ENCODE assay signal across 26 cellular contexts in genomic region chr5:143920772-143921171, GRCh38.
DNase-seq lines count a peak whose midpoint lies in the region; ATAC-seq, FAIRE-seq and TF ChIP-seq lines count a peak whose summit lies in the region.
"Had no signal": no experiment of that assay in that cellular context is flagged by ENCODE, and none has a peak within 500 bp of the region (broad histone marks: within the 10 kb centered on the region; RNA-seq: fewer than 3 reads in every experiment).

No MANE protein-coding gene starts in this region.

- no peaks in the 10 kb centered on the region for H3K4me1 Mint-ChIP-seq in activated naive CD8-positive, alpha-beta T cell treated with anti-CD3 and anti-CD28 coated beads, Interleukin-2, amount 50 U/mL, for 24 hours
- H3K4me1 Mint-ChIP-seq in activated naive CD8-positive, alpha-beta T cell treated with anti-CD3 and anti-CD28 coated beads for 36 hours: peaks cover 7% of the 10 kb centered on the region
- no peaks in the 10 kb centered on the region for H3K4me1 Mint-ChIP-seq in glutamatergic neuron (ENCODE audit: low read depth, unreplicated experiment)
- H3K4me1 Mint-ChIP-seq: memory B cell; stimulated activated effector memory CD8-positive, alpha-beta T cell treated with anti-CD3 and anti-CD28 coated beads, Interleukin-12 subunit alpha, Interleukin-12 subunit beta, amount 100 ng/mL, for 72 hours had no signal

- no peak overlapping the region for H3K27ac Mint-ChIP-seq in activated naive CD8-positive, alpha-beta T cell treated with anti-CD3 and anti-CD28 coated beads, Interleukin-2, amount 50 U/mL, for 24 hours
- H3K27ac Mint-ChIP-seq in activated naive CD8-positive, alpha-beta T cell treated with anti-CD3 and anti-CD28 coated beads for 36 hours: no peak overlapping the region
- no peak overlapping the region for H3K27ac Mint-ChIP-seq in glutamatergic neuron (ENCODE audit: unreplicated experiment)
- H3K27ac Mint-ChIP-seq: activated CD8-positive, alpha-beta T cell treated with anti-CD3 and anti-CD28 coated beads, Interleukin-2, amount 10 ng/mL, durations not matched to agents 7 days and 5 days; activated naive CD4-positive, alpha-beta T cell treated with anti-CD3 and anti-CD28 coated beads, Interleukin-2, amount 50 U/mL, for 72 hours; memory B cell; nephron; progenitor cell of endocrine pancreas; stimulated activated effector memory CD8-positive, alpha-beta T cell treated with anti-CD3 and anti-CD28 coated beads, Interleukin-12 subunit alpha, Interleukin-12 subunit beta, amount 100 ng/mL, for 72 hours had no signal

- no peaks in the 10 kb centered on the region for H3K9me3 Mint-ChIP-seq in activated naive CD8-positive, alpha-beta T cell treated with anti-CD3 and anti-CD28 coated beads, Interleukin-2, amount 50 U/mL, for 24 hours
- H3K9me3 Mint-ChIP-seq in activated naive CD8-positive, alpha-beta T cell treated with anti-CD3 and anti-CD28 coated beads for 36 hours: no peaks in the 10 kb centered on the region
- no peaks in the 10 kb centered on the region for H3K9me3 Mint-ChIP-seq in glutamatergic neuron (ENCODE audit: unreplicated experiment)
- H3K9me3 Mint-ChIP-seq: activated naive CD4-positive, alpha-beta T cell treated with anti-CD3 and anti-CD28 coated beads, Interleukin-2, amount 50 U/mL, for 72 hours; memory B cell; nephron; stimulated activated effector memory CD8-positive, alpha-beta T cell treated with anti-CD3 and anti-CD28 coated beads, Interleukin-12 subunit alpha, Interleukin-12 subunit beta, amount 100 ng/mL, for 72 hours had no signal

- peaks cover 4% of the 10 kb centered on the region for H3K27me3 Mint-ChIP-seq in activated naive CD8-positive, alpha-beta T cell treated with anti-CD3 and anti-CD28 coated beads, Interleukin-2, amount 50 U/mL, for 24 hours
- peaks cover 7% of the 10 kb centered on the region for H3K27me3 Mint-ChIP-seq in activated naive CD8-positive, alpha-beta T cell treated with anti-CD3 and anti-CD28 coated beads for 36 hours
- no peaks in the 10 kb centered on the region for H3K27me3 Mint-ChIP-seq in glutamatergic neuron (ENCODE audit: unreplicated experiment)

- TF ChIP-seq CTCF in glutamatergic neuron (IDR thresholded peaks at IDR 0.05; ENCODE audit: partially characterized antibody, unreplicated experiment): no peak

- ATAC-seq in activated naive CD8-positive, alpha-beta T cell treated with anti-CD3 and anti-CD28 coated beads, Interleukin-2, amount 50 U/mL, for 24 hours: peak; percentile 28
- ATAC-seq in GM18907 (IDR thresholded peaks at IDR 0.05; ENCODE audit: unreplicated experiment): no peak
- ATAC-seq: activated CD8-positive, alpha-beta T cell treated with anti-CD3 and anti-CD28 coated beads, Interleukin-2, amount 10 ng/mL, durations not matched to agents 7 days and 5 days; HepG2; stimulated activated effector memory CD8-positive, alpha-beta T cell treated with anti-CD3 and anti-CD28 coated beads, Interleukin-12 subunit alpha, Interleukin-12 subunit beta, amount 100 ng/mL, for 72 hours had no signal

- no peak for FAIRE-seq in urothelium cell line (lab: Jason Lieb, UNC)
- FAIRE-seq: HepG2, kidney had no signal

- no peak for DNase-seq in activated naive CD8-positive, alpha-beta T cell treated with anti-CD3 and anti-CD28 coated beads, Interleukin-2, amount 50 U/mL, for 24 hours
- no peak for DNase-seq in activated naive CD8-positive, alpha-beta T cell treated with anti-CD3 and anti-CD28 coated beads for 36 hours
- DNase-seq in SW 1271 (lab: John Stamatoyannopoulos, UW): peak; percentile 58 to 61
- DNase-seq in fibroblast of peridontal ligament (ENCODE audit: extremely low read depth): peak; percentile 69
- DNase-seq in urothelium cell line (ENCODE audit: low spot score): peak; percentile 14
- DNase-seq in glutamatergic neuron: no peak
- no peak for DNase-seq in hepatic stellate cell (ENCODE audit: low spot score)
- DNase-seq: activated CD4-positive, CD25-positive, alpha-beta regulatory T cell; activated CD8-positive, alpha-beta T cell treated with anti-CD3 and anti-CD28 coated beads, Interleukin-2, amount 10 ng/mL, durations not matched to agents 7 days and 5 days; activated T-cell treated with anti-CD3 and anti-CD28 coated beads, Interleukin-2, amount 50 U/mL, for 48 hours; DMS153; esophagus squamous epithelium; hippocampal formation; kidney; NCI-H187; NCI-H446 treated with DMSO at 0.1 percent for 48 hours; stimulated activated CD4-positive, alpha-beta T cell treated with anti-CD3 and anti-CD28 coated beads, Interleukin-12 subunit alpha, Interleukin-12 subunit beta, amount 100 ng/mL, for 4 hours; T-helper 2 cell; testis had no signal

- no peak overlapping the region for H3K4me3 Mint-ChIP-seq in activated naive CD8-positive, alpha-beta T cell treated with anti-CD3 and anti-CD28 coated beads, Interleukin-2, amount 50 U/mL, for 24 hours
- no peak overlapping the region for H3K4me3 Mint-ChIP-seq in activated naive CD8-positive, alpha-beta T cell treated with anti-CD3 and anti-CD28 coated beads for 36 hours
- no peak overlapping the region for H3K4me3 Mint-ChIP-seq in glutamatergic neuron (ENCODE audit: unreplicated experiment)
- H3K4me3 Mint-ChIP-seq: activated CD8-positive, alpha-beta T cell treated with anti-CD3 and anti-CD28 coated beads, Interleukin-2, amount 10 ng/mL, durations not matched to agents 7 days and 5 days; memory B cell; nephron; stimulated activated effector memory CD8-positive, alpha-beta T cell treated with anti-CD3 and anti-CD28 coated beads, Interleukin-12 subunit alpha, Interleukin-12 subunit beta, amount 100 ng/mL, for 72 hours had no signal

- H3K36me3 Mint-ChIP-seq in activated naive CD8-positive, alpha-beta T cell treated with anti-CD3 and anti-CD28 coated beads, Interleukin-2, amount 50 U/mL, for 24 hours (ENCODE audit: low read depth): no peaks in the 10 kb centered on the region
- H3K36me3 Mint-ChIP-seq in activated naive CD8-positive, alpha-beta T cell treated with anti-CD3 and anti-CD28 coated beads for 36 hours: no peaks in the 10 kb centered on the region
- no peaks in the 10 kb centered on the region for H3K36me3 Mint-ChIP-seq in glutamatergic neuron (ENCODE audit: unreplicated experiment)
- H3K36me3 Mint-ChIP-seq: activated naive CD4-positive, alpha-beta T cell treated with anti-CD3 and anti-CD28 coated beads, Interleukin-2, amount 50 U/mL, for 72 hours; memory B cell; stimulated activated effector memory CD8-positive, alpha-beta T cell treated with anti-CD3 and anti-CD28 coated beads, Interleukin-12 subunit alpha, Interleukin-12 subunit beta, amount 100 ng/mL, for 72 hours had no signal

Comparison
In these comparisons a context has a peak if more than half of its experiments do, and no peak if none do; other contexts are left out.
1. DNase-seq: peak in SW 1271 (2 of 2), fibroblast of peridontal ligament (single experiment) and urothelium cell line (single experiment); none in activated naive CD8-positive, alpha-beta T cell treated with anti-CD3 and anti-CD28 coated beads, Interleukin-2, amount 50 U/mL, for 24 hours (single experiment), activated naive CD8-positive, alpha-beta T cell treated with anti-CD3 and anti-CD28 coated beads for 36 hours (single experiment), glutamatergic neuron (single experiment) and hepatic stellate cell (single experiment).